Comparison of ENCODE assay signal across 8 cellular contexts in genomic region chr1:8874230-8875201, GRCh38. TPM values are rescaled to one million over a fixed set of nuclear protein-coding genes. Genes with fewer than 3 reads are reported as not detected.
A peak's percentile ranks its signal among the peaks of the same experiment; 100 is the strongest.
DNase-seq lines count a peak whose midpoint lies in the region; ATAC-seq, FAIRE-seq and TF ChIP-seq lines count a peak whose summit lies in the region.

No MANE protein-coding gene starts in this region.

- no peak for TF ChIP-seq POLR2A in transverse colon (IDR thresholded peaks at IDR 0.05)

- no peak for ATAC-seq in activated naive CD8-positive, alpha-beta T cell treated with anti-CD3 and anti-CD28 coated beads, Interleukin-2, amount 50 U/mL, for 24 hours
- no peak for ATAC-seq in GM19324 (IDR thresholded peaks at IDR 0.05; ENCODE audit: low FRiP score, unreplicated experiment)

- peak overlapping the region; percentile 91 for H3K27ac Mint-ChIP-seq in activated naive CD4-positive, alpha-beta T cell treated with anti-CD3 and anti-CD28 coated beads, Interleukin-2, amount 50 U/mL, for 24 hours
- peak overlapping the region; percentile 98 for H3K27ac Mint-ChIP-seq in activated naive CD8-positive, alpha-beta T cell treated with anti-CD3 and anti-CD28 coated beads, Interleukin-2, amount 50 U/mL, for 24 hours

- peak overlapping the region; percentile 98 for H3K4me3 Mint-ChIP-seq in activated naive CD4-positive, alpha-beta T cell treated with anti-CD3 and anti-CD28 coated beads, Interleukin-2, amount 50 U/mL, for 24 hours
- H3K4me3 Mint-ChIP-seq in activated naive CD8-positive, alpha-beta T cell treated with anti-CD3 and anti-CD28 coated beads, Interleukin-2, amount 50 U/mL, for 24 hours = peak overlapping the region; percentile 94

- 85 to 86% methylated on average over 10 to 15 of the region's 15 CpGs for WGBS in transverse colon (ENCODE audit: low coverage in 1 of 2), 2 donors

- no peak for DNase-seq in activated naive CD4-positive, alpha-beta T cell treated with anti-CD3 and anti-CD28 coated beads, Interleukin-2, amount 50 U/mL, for 16 hours
- DNase-seq in activated naive CD8-positive, alpha-beta T cell treated with anti-CD3 and anti-CD28 coated beads, Interleukin-2, amount 50 U/mL, for 24 hours = no peak
- DNase-seq in kidney = no peak
- no peak for DNase-seq in transverse colon
- no peak for DNase-seq in NK-92 treated with Interleukin-12 subunit alpha and Interleukin-12 subunit beta, amount 100 ng/mL, for 24 hours (lab: John Stamatoyannopoulos, UW)
- no peak for DNase-seq in NCI-H1092 (lab: John Stamatoyannopoulos, UW)

- H3K9ac ChIP-seq in kidney (ENCODE audit: low read length in 2 of 2) = peak overlapping the region; percentile 25 to 32

- TF ChIP-seq CTCF in kidney (IDR thresholded peaks at IDR 0.05; ENCODE audit: borderline replicate concordance, extremely low read depth, insufficient read depth) = no peak
- no peak for TF ChIP-seq CTCF in transverse colon (IDR thresholded peaks at IDR 0.05)

- no peaks in the 10 kb centered on the region for H3K27me3 ChIP-seq in transverse colon

- FAIRE-seq in kidney (lab: Jason Lieb, UNC) = no peak

- peak overlapping the region; percentile 28 for H3K4me3 ChIP-seq in kidney (ENCODE audit: low read length in 2 of 2)
- no peak overlapping the region for H3K4me3 ChIP-seq in transverse colon

- H3K4me1 ChIP-seq in kidney (ENCODE audit: control insufficient read depth in 1 of 2, insufficient read depth in 1 of 2, low read depth in 1 of 2, low read length in 2 of 2) (peaks cover 39 to 48% of the 10 kb centered on the region in 2 donors), transverse colon (peaks cover 14 to 80% (median 69%) of the 10 kb centered on the region in 4 donors)

- intact Hi-C loops in kidney (cut with DNase I) (no loop called here), transverse colon (cut with DNase I; ENCODE audit: low total_unique reads) (no loop called here)

- H3K9me3 Mint-ChIP-seq in activated naive CD4-positive, alpha-beta T cell treated with anti-CD3 and anti-CD28 coated beads, Interleukin-2, amount 50 U/mL, for 24 hours = no peaks in the 10 kb centered on the region
- H3K9me3 Mint-ChIP-seq in activated naive CD8-positive, alpha-beta T cell treated with anti-CD3 and anti-CD28 coated beads, Interleukin-2, amount 50 U/mL, for 24 hours = no peaks in the 10 kb centered on the region

- in situ Hi-C loops in transverse colon (cut with MboI; ENCODE audit: low pct_ligation_motif_present in 1 of 4, low pct_unique_long_range_greater_than_20kb in 1 of 4, low sequenced_read_pairs in 3 of 4) = loop anchor here in 1 of 4 donors (25.0 kb wide), 1 partner anchor 887 kb away; no protein-coding TSS in a partner anchor

- peak overlapping the region; percentile 69 to 75 for H3K27ac ChIP-seq in kidney (ENCODE audit: low read depth in 2 of 2, low read length in 2 of 2)
- H3K27ac ChIP-seq in transverse colon = peak overlapping the region; percentile 69 to 94 (median 72)

- TF ChIP-seq EP300 in transverse colon (IDR thresholded peaks at IDR 0.05; ENCODE audit: low read depth) = no peak

- H3K27me3 Mint-ChIP-seq in activated naive CD4-positive, alpha-beta T cell treated with anti-CD3 and anti-CD28 coated beads, Interleukin-2, amount 50 U/mL, for 24 hours = no peaks in the 10 kb centered on the region
- peaks cover 1% of the 10 kb centered on the region for H3K27me3 Mint-ChIP-seq in activated naive CD8-positive, alpha-beta T cell treated with anti-CD3 and anti-CD28 coated beads, Interleukin-2, amount 50 U/mL, for 24 hours

- H3K4me1 Mint-ChIP-seq in activated naive CD4-positive, alpha-beta T cell treated with anti-CD3 and anti-CD28 coated beads, Interleukin-2, amount 50 U/mL, for 24 hours = peaks cover 54% of the 10 kb centered on the region
- peaks cover 75% of the 10 kb centered on the region for H3K4me1 Mint-ChIP-seq in activated naive CD8-positive, alpha-beta T cell treated with anti-CD3 and anti-CD28 coated beads, Interleukin-2, amount 50 U/mL, for 24 hours

- H3K36me3 ChIP-seq in kidney (ENCODE audit: control insufficient read depth in 1 of 2, insufficient read depth in 2 of 2, low read length in 2 of 2) (peaks cover 38 to 45% of the 10 kb centered on the region in 2 donors), transverse colon (peaks cover 0 to 27% (median 12%) of the 10 kb centered on the region in 4 donors)

- H3K36me3 Mint-ChIP-seq in activated naive CD4-positive, alpha-beta T cell treated with anti-CD3 and anti-CD28 coated beads, Interleukin-2, amount 50 U/mL, for 24 hours = peaks cover 54% of the 10 kb centered on the region
- peaks cover 91% of the 10 kb centered on the region for H3K36me3 Mint-ChIP-seq in activated naive CD8-positive, alpha-beta T cell treated with anti-CD3 and anti-CD28 coated beads, Interleukin-2, amount 50 U/mL, for 24 hours (ENCODE audit: low read depth)

- H3K9me3 ChIP-seq in kidney (ENCODE audit: control insufficient read depth in 1 of 2, low read length in 2 of 2) (no peaks in the 10 kb centered on the region), transverse colon (no peaks in the 10 kb centered on the region)

RNA-seq across cellular contexts. Expression of gene ENO1, which starts 4.0 kb away (rescaled TPM):
- 1,164 TPM for total RNA-seq in kidney
- polyA plus RNA-seq in kidney (ENCODE audit: insufficient read depth, low read depth, low replicate concordance) = 1,321 TPM
- 100 to 1,000 TPM; 202 to 407 (median 320) TPM for total RNA-seq in transverse colon

RNA-seq across cellular contexts. Expression of gene RERE, which starts 57.1 kb away (rescaled TPM):
- 176 TPM for total RNA-seq in kidney
- 37.2 TPM for polyA plus RNA-seq in kidney (ENCODE audit: insufficient read depth, low read depth, low replicate concordance)
- 100 to 1,000 TPM in 3 of 4 donors, 10 to 100 TPM in 1; 80.3 to 657 (median 105) TPM for total RNA-seq in transverse colon

Comparison
In these comparisons a context has a peak if more than half of its experiments do, and no peak if none do; other contexts are left out.
1. H3K4me3 ChIP-seq: peak in kidney (2 of 2); none in transverse colon (0 of 4).